25 cellular contexts compared by ENCODE assay signal in the genomic region with DNA sequence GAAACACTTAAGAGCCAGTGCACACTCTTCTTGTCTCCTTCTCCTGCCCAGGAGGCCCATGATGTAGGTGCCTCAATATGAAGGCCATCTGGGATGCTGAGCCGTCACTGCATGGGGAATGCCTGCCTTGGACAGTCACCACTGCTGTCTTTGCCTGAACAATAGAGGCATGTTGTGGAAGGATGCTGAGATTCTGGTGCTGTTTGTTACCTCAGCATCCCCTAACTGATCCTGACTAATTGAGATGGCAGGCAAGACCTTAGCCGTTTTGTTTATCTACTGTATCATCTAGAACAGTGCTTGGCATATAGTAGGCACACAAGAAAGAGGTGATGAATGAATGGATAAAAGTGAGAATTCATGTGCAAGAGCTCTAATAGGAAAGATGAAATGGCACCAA.
A peak's percentile ranks its signal among the peaks of the same experiment; 100 is the strongest.
DNase-seq lines count a peak whose midpoint lies in the region; ATAC-seq, FAIRE-seq and TF ChIP-seq lines count a peak whose summit lies in the region.
"Had no signal": no experiment of that assay in that cellular context is flagged by ENCODE, and none has a peak within 500 bp of the region (broad histone marks: within the 10 kb centered on the region; RNA-seq: fewer than 3 reads in every experiment).

No MANE protein-coding gene starts in this region.

- intact Hi-C loops in K562 (cut with micrococcal nuclease), result no loop called here

- no peak for TF ChIP-seq POLR2A in K562 (conservative IDR thresholded peaks at IDR 0.05)

- H3K27ac ChIP-seq in K562 (ENCODE audit: extremely low read depth, low read depth, low read length) (no peak overlapping the region), coronary artery (no peak overlapping the region)
- H3K27ac ChIP-seq: BLaER1 had no signal

- no peak overlapping the region for H3K9ac ChIP-seq in K562 (ENCODE audit: insufficient read depth in 1 of 2, low read depth in 2 of 2, low read length in 2 of 2)
- H3K9ac ChIP-seq: BLaER1 had no signal

- TF ChIP-seq CTCF in K562 (IDR thresholded peaks at IDR 0.05 in 2 of 3, conservative IDR thresholded peaks at IDR 0.05 in 1 of 3; ENCODE audit: insufficient read depth in 2 of 3, low read depth in 1 of 3, low read length in 3 of 3) (no peak), coronary artery (IDR thresholded peaks at IDR 0.05) (no peak)

- no peak overlapping the region for H3K4me3 ChIP-seq in K562
- no peak overlapping the region for H3K4me3 ChIP-seq in coronary artery
- H3K4me3 ChIP-seq: BLaER1, GM12878 had no signal

- no peak for FAIRE-seq in K562 (lab: Jason Lieb, UNC)
- FAIRE-seq: A204.1, GM12878, GM12892, GM18507 had no signal

- H3K9me1 ChIP-seq in K562 (ENCODE audit: control insufficient read depth, insufficient read depth, low read length), result no peaks in the 10 kb centered on the region

- no peak for TF ChIP-seq RAD21 in K562 (CRISPR knock-in tag; conservative IDR thresholded peaks at IDR 0.05 in 1 of 2, IDR thresholded peaks at IDR 0.05 in 1 of 2)

- H3K36me3 ChIP-seq in K562 (ENCODE audit: control insufficient read depth, insufficient read depth, low read length), result peaks cover 10% of the 10 kb centered on the region; the same call in 2 of the 3 replicates
- H3K36me3 ChIP-seq: BE2C, BLaER1 had no signal

- H3K9me3 ChIP-seq in K562 (replicated peaks; ENCODE audit: control insufficient read depth, insufficient read depth, low read depth, low read length), result no peaks in the 10 kb centered on the region
- H3K9me3 ChIP-seq: BE2C had no signal

- in situ Hi-C loops in K562 (cut with MboI), result no loop called here

- no peak for TF ChIP-seq EP300 in K562 (IDR thresholded peaks at IDR 0.05; ENCODE audit: low read length)

- CTCF ChIA-PET in K562 (lab: Yijun Ruan, JAX; ENCODE audit: low intra/inter-chr PET ratio), result no interaction called here

- no TSS peak for BruUV-seq in K562 (replicated peaks; lab: Mats Ljungman, UMichigan)

- no peak overlapping the region for H3K4me2 ChIP-seq in K562 (ENCODE audit: insufficient read depth, low read length)
- H3K4me2 ChIP-seq: BLaER1 had no signal

- POLR2A ChIA-PET in K562 (lab: Yijun Ruan, JAX), result no interaction called here

- H4K20me1 ChIP-seq in K562 (replicated peaks; ENCODE audit: control insufficient read depth, insufficient read depth, low read length), result no peaks in the 10 kb centered on the region
- H4K20me1 ChIP-seq: BLaER1 had no signal

- ATAC-seq in K562, result no peak
- ATAC-seq in GM21515 (IDR thresholded peaks at IDR 0.05; ENCODE audit: unreplicated experiment), result no peak
- ATAC-seq: GM12878 had no signal

- WGBS in K562 (ENCODE audit: insufficient coverage, low coverage, missing lambda C conversion rate), result 0% methylated on average over 2 of the region's 2 CpGs

- peaks cover 18% of the 10 kb centered on the region for H3K79me2 ChIP-seq in K562 (ENCODE audit: control insufficient read depth, insufficient read depth, low read length)

- DNase-seq in K562 (ENCODE audit: extremely low read depth in 1 of 4, low spot score in 3 of 4) (no peak), coronary artery (ENCODE audit: low spot score) (peak; percentile 14), islet precursor cell (peak; percentile 32), NCI-H2196 (lab: John Stamatoyannopoulos, UW; ENCODE audit: unreplicated experiment) (no peak)
- DNase-seq: 8988T; ACHN; BE2C; C1 segment of cervical spinal cord; CD4-positive, alpha-beta memory T cell; CD4-positive, CD25-positive, alpha-beta regulatory T cell; CD8-positive, alpha-beta memory T cell; COR-L47; DMS 273 treated with DMSO at 0.1 percent for 48 hours; DMS153; DMS53; DMS79; DND-41; EL; GDM1 had no signal

- H3K4me1 ChIP-seq in K562 (replicated peaks in 1 of 2; ENCODE audit: control insufficient read depth in 2 of 2, insufficient read depth in 2 of 2, low read length in 2 of 2), result peaks cover 0 to 7% of the 10 kb centered on the region in 2 experiments; a peak in 2 of 5 replicates
- H3K4me1 ChIP-seq: BE2C, BLaER1 had no signal

- H2AFZ ChIP-seq in K562 (ENCODE audit: low read depth, low read length), result no peak overlapping the region

- H3K27me3 ChIP-seq in K562 (ENCODE audit: control insufficient read depth in 2 of 2, insufficient read depth in 2 of 2, low read length in 2 of 2), result peaks cover 2 to 6% of the 10 kb centered on the region in 2 experiments; a peak in 3 of 5 replicates
- H3K27me3 ChIP-seq: BE2C, BLaER1 had no signal

TF ChIP-seq in K562, 482 proteins besides CTCF, POLR2A, EP300 and RAD21:
- TF ChIP-seq ZNF12 (CRISPR knock-in tag; IDR thresholded peaks at IDR 0.05) (peak; percentile 97), TAF1 (IDR thresholded peaks at IDR 0.05; ENCODE audit: control insufficient read depth, extremely low read depth, insufficient read depth, low read length, severe bottlenecking) (no peak)

Comparison
In these comparisons a context has a peak if more than half of its experiments do, and no peak if none do; other contexts are left out.
1. DNase-seq: peak in coronary artery (single experiment) and islet precursor cell (single experiment); none in K562 (0 of 4) and NCI-H2196 (single experiment).